ENCODE assay signal across 25 cellular contexts in the genomic region with DNA sequence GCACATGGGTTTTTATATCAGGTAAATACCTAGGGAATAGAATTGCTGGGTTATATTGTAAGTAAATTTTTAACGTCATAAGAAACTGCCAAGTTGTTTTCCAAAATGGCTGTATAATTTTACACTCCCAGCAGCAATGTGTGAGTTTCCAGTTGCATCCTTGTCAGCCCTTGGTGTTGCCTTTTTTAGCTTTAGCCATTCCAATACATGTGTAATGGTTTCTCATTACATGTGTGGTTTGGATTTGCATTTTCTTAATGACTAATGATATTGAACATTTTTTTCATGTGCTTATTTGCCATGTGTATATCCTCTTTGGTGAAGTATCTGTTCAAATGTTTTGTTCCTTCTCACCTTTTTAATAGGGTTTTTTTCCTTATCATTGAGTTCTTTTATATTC.
"Had no signal": no experiment of that assay in that cellular context is flagged by ENCODE, and none has a peak within 500 bp of the region (broad histone marks: within the 10 kb centered on the region; RNA-seq: fewer than 3 reads in every experiment).

No MANE protein-coding gene starts in this region.

- DNase-seq: activated CD4-positive, alpha-beta T cell treated with anti-CD3 and anti-CD28 coated beads, Interleukin-2, amount 10 ng/mL, durations not matched to agents 24 days and 14 days; activated CD4-positive, alpha-beta T cell treated with anti-CD3 and anti-CD28 coated beads, Interleukin-2, amount 50 U/mL, for 48 hours; activated CD4-positive, CD25-positive, alpha-beta regulatory T cell treated with anti-CD3 and anti-CD28 coated beads, Interleukin-2, amount 50 U/mL, for 72 hours; activated effector memory CD4-positive, alpha-beta T cell treated with anti-CD3 and anti-CD28 coated beads, Interleukin-2, amount 50 U/mL, for 16 hours; activated naive CD4-positive, alpha-beta T cell treated with Interleukin-2 at 50 U/mL for 16 hours; activated naive CD8-positive, alpha-beta T cell treated with anti-CD3 and anti-CD28 coated beads, Interleukin-2, amount 50 U/mL, for 24 hours; activated T-cell treated with anti-CD3 and anti-CD28 coated beads, Interleukin-2, amount 50 U/mL, for 4 hours; amniotic stem cell; MG63; MV-4-11; NCI-H1105; NCI-H1436; NCI-H1694 treated with DMSO at 0.1 percent for 48 hours; NCI-H2029 treated with DMSO at 0.1 percent for 48 hours; NCI-H345; NCI-H510A; NCI-H526 treated with DMSO at 0.1 percent for 48 hours; NCI-H82; SIG-M5; T-helper 17 cell; T-helper 9 cell had no signal

- H3K9me3 ChIP-seq: ascending aorta had no signal

- H3K4me1 ChIP-seq: ascending aorta had no signal

- H3K4me3 ChIP-seq: ascending aorta, cardiac muscle cell, MG63 had no signal

- H3K27ac ChIP-seq: ascending aorta, cardiac muscle cell had no signal

- H3K27me3 ChIP-seq: ascending aorta, cardiac muscle cell, MG63 had no signal

- ATAC-seq: activated naive CD4-positive, alpha-beta T cell treated with anti-CD3 and anti-CD28 coated beads, Interleukin-2, amount 50 U/mL, for 72 hours; activated naive CD8-positive, alpha-beta T cell treated with anti-CD3 and anti-CD28 coated beads, Interleukin-2, amount 50 U/mL, for 24 hours; activated T-cell treated with anti-CD3 and anti-CD28 coated beads, Interleukin-2, amount 50 U/mL, for 4 hours; T-helper 17 cell; WTC11 had no signal
